17 cellular contexts compared by ENCODE assay signal in the genomic region with DNA sequence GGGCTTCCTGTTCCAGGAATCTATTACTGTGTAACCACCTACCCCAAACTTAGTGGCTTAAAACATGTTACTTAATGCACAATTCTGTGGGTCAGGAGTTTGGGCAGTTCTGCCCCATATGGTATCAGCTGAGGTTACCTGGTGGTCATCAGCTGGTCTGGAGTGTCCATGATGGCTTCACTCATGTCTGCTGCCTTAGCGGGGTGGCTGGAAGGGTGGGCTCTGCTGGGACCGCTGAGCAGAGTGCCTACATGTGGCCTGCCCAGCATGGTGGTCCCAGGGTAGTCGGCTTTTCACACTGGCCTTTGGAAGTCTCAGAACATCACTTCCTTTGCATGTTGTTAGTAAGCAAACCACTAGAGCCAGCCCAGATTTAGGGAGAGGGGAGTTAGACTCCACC. TPM values are rescaled to one million over a fixed set of nuclear protein-coding genes. Genes with fewer than 3 reads are reported as not detected.
DNase-seq lines count a peak whose midpoint lies in the region; ATAC-seq, FAIRE-seq and TF ChIP-seq lines count a peak whose summit lies in the region.
"Had no signal": no experiment of that assay in that cellular context is flagged by ENCODE, and none has a peak within 500 bp of the region (broad histone marks: within the 10 kb centered on the region; RNA-seq: fewer than 3 reads in every experiment).

No MANE protein-coding gene starts in this region.

- 45 to 48% methylated on average over 3 of the region's 3 CpGs for whole genome bisulfite sequencing in GM23248 (ENCODE audit: low coverage in 1 of 2, low lambda C conversion rate in 2 of 2, missing lambda C conversion rate in 2 of 2), 2 experiments
- WGBS in pancreas, 2 donors: 92 to 97% methylated on average over 3 of the region's 3 CpGs

- no peaks in the 10 kb centered on the region for H3K27me3 ChIP-seq in GM23248 (replicated peaks; ENCODE audit: insufficient read depth)
- no peaks in the 10 kb centered on the region for H3K27me3 ChIP-seq in breast epithelium
- H3K27me3 ChIP-seq in pancreas: no peaks in the 10 kb centered on the region

- ATAC-seq in pancreas: no peak
- ATAC-seq in mucosa of descending colon: no peak
- no peak for ATAC-seq in HG03439 (IDR thresholded peaks at IDR 0.05; ENCODE audit: unreplicated experiment)
- ATAC-seq: CD8-positive, alpha-beta T cell; HCT116; SK-N-SH treated with all-trans-retinoic acid at 6 μM for 48 hours had no signal

- peak overlapping the region; percentile 35 for H3K4me2 ChIP-seq in GM23248 (ENCODE audit: unreplicated experiment)

- 0 out of 2 replicates have a peak overlapping the region, but pooled peaks have one; percentile 34 for H3K9ac ChIP-seq in GM23248
- H3K9ac ChIP-seq: parathyroid adenoma had no signal

- peak overlapping the region; percentile 46; the same call in 1 of the 2 replicates for H3K27ac ChIP-seq in GM23248
- peak overlapping the region; percentile 83 for H3K27ac ChIP-seq in KOPT-K1 (ENCODE audit: low read depth, low read length, poor library complexity, severe bottlenecking)
- peak overlapping the region; percentile 68 to 78 for H3K27ac ChIP-seq in breast epithelium
- H3K27ac ChIP-seq in pancreas: peak overlapping the region in 3 of 4 donors; percentile 40 to 76 (median 53)
- H3K27ac ChIP-seq: HL-60, parathyroid adenoma, VCaP had no signal

- in situ Hi-C loops in GM23248 (cut with MboI): no loop called here

- TF ChIP-seq POLR2A in breast epithelium (IDR thresholded peaks at IDR 0.05): no peak

- CTCF ChIA-PET in GM10248 (lab: Yijun Ruan, JAX): no interaction called here

- H2AFZ ChIP-seq in GM23248: peak overlapping the region; percentile 68
- H2AFZ ChIP-seq: parathyroid adenoma had no signal

- peaks cover 14% of the 10 kb centered on the region for H3F3A ChIP-seq in GM23248 (ENCODE audit: insufficient read depth)

- no peak for TF ChIP-seq CTCF in breast epithelium (IDR thresholded peaks at IDR 0.05)
- TF ChIP-seq CTCF in pancreas (IDR thresholded peaks at IDR 0.05): no peak
- no peak for TF ChIP-seq CTCF in mucosa of descending colon (IDR thresholded peaks at IDR 0.05)
- TF ChIP-seq CTCF in GM10248 (IDR thresholded peaks at IDR 0.05; ENCODE audit: control extremely low read depth, extremely low read depth, low read depth, missing control alignments): no peak

- 0 out of 2 replicates have a peak overlapping the region, but pooled peaks have one; percentile 18 for H3K4me3 ChIP-seq in GM23248
- no peak overlapping the region for H3K4me3 ChIP-seq in breast epithelium
- no peak overlapping the region for H3K4me3 ChIP-seq in pancreas
- H3K4me3 ChIP-seq in mucosa of descending colon: no peak overlapping the region

- POLR2A ChIA-PET in GM10248 (lab: Yijun Ruan, JAX): no interaction called here

- H4K20me1 ChIP-seq in GM23248 (ENCODE audit: insufficient read depth): no peaks in the 10 kb centered on the region

- FAIRE-seq in pancreas (lab: Jason Lieb, UNC): no peak
- FAIRE-seq: GM12892 had no signal

- intact Hi-C loops in breast epithelium (cut with DNase I; ENCODE audit: low total_unique reads): no loop called here
- intact Hi-C loops in pancreas (cut with DNase I): no loop called here
- intact Hi-C loops in mucosa of descending colon (cut with DNase I, micrococcal nuclease): no loop called here

- no peaks in the 10 kb centered on the region for H3K9me3 ChIP-seq in GM23248 (ENCODE audit: low read depth)
- H3K9me3 ChIP-seq in KOPT-K1 (ENCODE audit: insufficient read depth, low read length, poor library complexity, severe bottlenecking): peaks cover under 1% of the 10 kb centered on the region
- H3K9me3 ChIP-seq in breast epithelium: no peaks in the 10 kb centered on the region
- H3K9me3 ChIP-seq in pancreas: no peaks in the 10 kb centered on the region
- H3K9me3 ChIP-seq in mucosa of descending colon: no peaks in the 10 kb centered on the region

- no peak for DNase-seq in GM23248
- no peak for DNase-seq in breast epithelium (ENCODE audit: low spot score in 2 of 2)
- no peak for DNase-seq in pancreas
- DNase-seq in mucosa of descending colon: no peak
- no peak for DNase-seq in GM10248 (ENCODE audit: extremely low spot score)
- DNase-seq in A172 (ENCODE audit: low spot score): no peak
- DNase-seq: CD8-positive, alpha-beta T cell; midbrain; NCI-H1930 had no signal

- H3K36me3 ChIP-seq in GM23248 (ENCODE audit: low read depth) (no peaks in the 10 kb centered on the region), KOPT-K1 (ENCODE audit: insufficient read depth, low read length) (no peaks in the 10 kb centered on the region), breast epithelium (no peaks in the 10 kb centered on the region), pancreas (no peaks in the 10 kb centered on the region), mucosa of descending colon (ENCODE audit: low read depth) (no peaks in the 10 kb centered on the region)

- no peaks in the 10 kb centered on the region for H3K79me2 ChIP-seq in GM23248 (ENCODE audit: insufficient read depth)

- H3K9me2 ChIP-seq in GM23248 (ENCODE audit: insufficient read depth): no peaks in the 10 kb centered on the region

- peaks cover 13% of the 10 kb centered on the region for H3K4me1 ChIP-seq in GM23248 (ENCODE audit: insufficient read depth)
- H3K4me1 ChIP-seq in breast epithelium: peaks cover 0 to 9% of the 10 kb centered on the region in 2 donors
- H3K4me1 ChIP-seq in pancreas: peaks cover 37 to 57% (median 41%) of the 10 kb centered on the region in 3 donors
- H3K4me1 ChIP-seq in mucosa of descending colon (ENCODE audit: low read depth): no peaks in the 10 kb centered on the region
- H3K4me1 ChIP-seq: parathyroid adenoma had no signal

RNA-seq across cellular contexts. Expression of gene PELI2, which starts 53.9 kb away (rescaled TPM):
- total RNA-seq in GM23248 (2014; rRNA removed; shearing (Covaris generic)): 1.2 and 12.3 TPM in 2 replicates
- 1.3 TPM in 2 replicates for polyA plus RNA-seq in GM23248 (2016; fragmentation: Nextera tagmentation; extraction: Ambion mirVana)
- total RNA-seq in breast epithelium: 10 to 100 TPM; 11.5 to 24.1 (median 16.2) TPM
- 10 to 100 TPM; 27.0 to 46.6 (median 36.7) TPM for total RNA-seq in pancreas
- 10 to 100 TPM in 1 of 2 donors, 1 to 10 TPM in 1; 6.0 to 10.7 TPM for polyA plus RNA-seq in pancreas
- total RNA-seq in mucosa of descending colon: 10 to 100 TPM; 14.3 to 33.4 (median 30.8) TPM
- total RNA-seq in A172 (2014; rRNA removed; shearing (Covaris generic)): not detected in 2 replicates
